Comparison of ENCODE assay signal across 9 cellular contexts in genomic region chrX:35919536-35920309, GRCh38. TPM values are rescaled to one million over a fixed set of nuclear protein-coding genes. Genes with fewer than 3 reads are reported as not detected.
A peak's percentile ranks its signal among the peaks of the same experiment; 100 is the strongest.
DNase-seq lines count a peak whose midpoint lies in the region; FAIRE-seq and TF ChIP-seq lines count a peak whose summit lies in the region.
"Had no signal": no experiment of that assay in that cellular context is flagged by ENCODE, and none has a peak within 500 bp of the region (broad histone marks: within the 10 kb centered on the region; RNA-seq: fewer than 3 reads in every experiment).

CFAP47 (plus strand) TSS chrX:35919734; CDS start chrX:35919800, 66 bp downstream.

- H3K9me3 ChIP-seq in ES-I3 (ENCODE audit: control insufficient read depth, insufficient read depth, low read length) (no peaks in the 10 kb centered on the region), left ventricle myocardium inferior (replicated peaks) (no peaks in the 10 kb centered on the region), Karpas-422 (ENCODE audit: low read length) (peaks cover 13% of the 10 kb centered on the region)

- no peaks in the 10 kb centered on the region for H3K4me1 ChIP-seq in ES-I3 (ENCODE audit: insufficient read depth, low read length)
- no peaks in the 10 kb centered on the region for H3K4me1 ChIP-seq in left ventricle myocardium inferior
- no peaks in the 10 kb centered on the region for H3K4me1 ChIP-seq in Karpas-422 (ENCODE audit: low read length)

- H3K4me1 Mint-ChIP-seq in HFFc6 (ENCODE audit: low read depth) = no peaks in the 10 kb centered on the region

- H3K36me3 ChIP-seq in ES-I3 (ENCODE audit: insufficient read depth, low read length) (no peaks in the 10 kb centered on the region), left ventricle myocardium inferior (no peaks in the 10 kb centered on the region), Karpas-422 (ENCODE audit: insufficient read depth, low read length) (no peaks in the 10 kb centered on the region)

- no peaks in the 10 kb centered on the region for H3K27me3 ChIP-seq in left ventricle myocardium inferior (ENCODE audit: low read depth)
- no peaks in the 10 kb centered on the region for H3K27me3 ChIP-seq in Karpas-422 (ENCODE audit: low read length)

- no peaks in the 10 kb centered on the region for H3K27me3 Mint-ChIP-seq in HFFc6 (ENCODE audit: insufficient read depth)

- no peaks in the 10 kb centered on the region for H3K9me2 ChIP-seq in Karpas-422 (replicated peaks; ENCODE audit: insufficient read depth, low read length)

- H3K9me3 Mint-ChIP-seq in HFFc6 = peaks cover 11% of the 10 kb centered on the region; the same call in 1 of the 2 replicates

- no peaks in the 10 kb centered on the region for H4K20me1 ChIP-seq in Karpas-422 (ENCODE audit: insufficient read depth, low read depth, low read length)

- no peak for FAIRE-seq in GM12891 (lab: Jason Lieb, UNC)

- no peak within 1 kb of the TSS for H3K27ac ChIP-seq in left ventricle myocardium inferior (replicated peaks)
- no peak within 1 kb of the TSS for H3K27ac ChIP-seq in Karpas-422 (ENCODE audit: low read length)

- intact Hi-C loops in left ventricle myocardium inferior (cut with micrococcal nuclease) = no loop called here

- no peak for TF ChIP-seq POLR2A in GM12891 (IDR thresholded peaks at IDR 0.05; ENCODE audit: low read depth, low read length)

- no peak for TF ChIP-seq CTCF in left ventricle myocardium inferior (IDR thresholded peaks at IDR 0.05; ENCODE audit: borderline replicate concordance)
- TF ChIP-seq CTCF in HFFc6 (IDR thresholded peaks at IDR 0.05) = no peak

- H3K4me2 ChIP-seq in Karpas-422 (ENCODE audit: low read depth, low read length, poor library complexity, severe bottlenecking) = no peak within 1 kb of the TSS

- H3K4me3 Mint-ChIP-seq in HFFc6 = no peak within 1 kb of the TSS

- DNase-seq in NCI-H774 (lab: John Stamatoyannopoulos, UW) = peak; percentile 73
- DNase-seq in left ventricle myocardium inferior = no peak
- DNase-seq in pons (ENCODE audit: low spot score) = peak; percentile 0
- DNase-seq in NCI-H2227 treated with DMSO at 0.1 percent for 48 hours (lab: John Stamatoyannopoulos, UW) = no peak
- no peak for DNase-seq in HFFc6
- DNase-seq in GM12891 (ENCODE audit: insufficient read length, low spot score) = no peak
- no peak for DNase-seq in Karpas-422

- no peak within 1 kb of the TSS for H3K27ac Mint-ChIP-seq in HFFc6

- no peak within 1 kb of the TSS for H2AFZ ChIP-seq in Karpas-422 (ENCODE audit: low read length)

- peak within 1 kb of the TSS; percentile 47 for H3K4me3 ChIP-seq in left ventricle myocardium inferior
- H3K4me3 ChIP-seq in Karpas-422 (ENCODE audit: low read length) = no peak within 1 kb of the TSS

- H3K9ac ChIP-seq in ES-I3 (ENCODE audit: low read depth, low read length) = peak within 1 kb of the TSS; percentile 82
- no peak within 1 kb of the TSS for H3K9ac ChIP-seq in Karpas-422 (ENCODE audit: low read length)

- no peaks in the 10 kb centered on the region for H3K79me2 ChIP-seq in Karpas-422 (ENCODE audit: low read length)

- H3K36me3 Mint-ChIP-seq in HFFc6 (ENCODE audit: low read depth) = no peaks in the 10 kb centered on the region

TF ChIP-seq in GM12891, 5 proteins besides CTCF, POLR2A, EP300 and RAD21:
- TF ChIP-seq PAX5 (IDR thresholded peaks at IDR 0.05; ENCODE audit: insufficient read depth, low read length, severe bottlenecking) (no peak), SPI1 (IDR thresholded peaks at IDR 0.05; ENCODE audit: low read depth, low read length) (no peak), POLR2AphosphoS5 (IDR thresholded peaks at IDR 0.05; ENCODE audit: low read depth, low read length) (no peak), TAF1 (IDR thresholded peaks at IDR 0.05; ENCODE audit: low read depth, low read length) (no peak), POU2F2 (IDR thresholded peaks at IDR 0.05; ENCODE audit: low read depth, low read length) (no peak)

RNA-seq across cellular contexts. Expression of gene CFAP47, which starts in this region (rescaled TPM):
- not detected for total RNA-seq in left ventricle myocardium inferior
- total RNA-seq in HFFc6 (2021; fragmentation: NEBNext Ultra II Directional; extraction: Animal tissue kit (Norgen Biotek cat#: 25700)) = not detected
- polyA plus RNA-seq in GM12891 (2012; ENCODE audit: low read depth, missing spikeins) = not detected
- 0.22 TPM in 1 of 2 replicates, not detected in the other for total RNA-seq in Karpas-422 (2014; rRNA removed; shearing (Covaris generic); ENCODE audit: low replicate concordance)
- total RNA-seq: fibroblast of villous mesenchyme had no signal

Comparison
In these comparisons a context has a peak if more than half of its experiments do, and no peak if none do; other contexts are left out.
1. DNase-seq: peak in NCI-H774 (single experiment) and pons (single experiment); none in left ventricle myocardium inferior (single experiment), NCI-H2227 treated with DMSO at 0.1 percent for 48 hours (single experiment), HFFc6 (single experiment), GM12891 (single experiment) and Karpas-422 (single experiment).